In the genomic region with DNA sequence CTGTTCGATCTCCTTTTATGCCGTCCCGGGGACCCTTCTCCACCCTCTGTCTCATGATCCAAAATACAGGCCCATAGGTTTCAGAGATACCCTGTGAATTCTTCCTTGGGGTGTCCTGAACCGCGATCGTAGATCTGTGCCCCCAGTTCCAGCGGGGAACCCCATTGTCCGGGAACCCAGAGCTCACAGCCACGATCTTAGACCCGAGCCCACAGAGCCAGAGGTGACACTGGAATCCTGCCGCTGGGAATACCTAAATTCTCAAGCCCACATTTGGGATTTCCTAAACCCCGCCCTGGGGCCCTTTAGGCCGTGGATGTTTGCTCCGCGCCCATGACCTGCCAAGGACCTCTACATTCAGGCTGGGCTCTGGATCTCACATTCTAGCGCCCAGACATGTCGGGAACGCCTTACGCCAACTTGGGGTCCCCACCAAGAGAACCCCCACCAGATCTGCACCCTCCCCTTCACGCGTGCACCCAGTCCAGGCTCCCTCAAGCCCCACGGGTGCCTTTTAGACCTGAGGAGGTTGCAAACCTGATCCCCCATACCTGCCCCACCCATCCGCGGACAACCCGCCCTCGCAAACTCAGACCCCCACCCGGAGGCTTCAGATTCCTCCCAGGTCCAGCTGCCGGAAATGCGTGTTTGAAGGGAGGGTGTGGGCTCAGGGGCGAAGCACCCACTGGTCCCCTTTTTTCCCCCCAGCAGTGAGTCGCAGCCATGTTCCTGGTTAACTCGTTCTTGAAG, we compare ENCODE assay signal across 8 cellular contexts. TPM values are rescaled to one million over a fixed set of nuclear protein-coding genes. Genes with fewer than 3 reads are reported as not detected.
DNase-seq lines count a peak whose midpoint lies in the region; ATAC-seq and TF ChIP-seq lines count a peak whose summit lies in the region.

No MANE protein-coding gene starts in this region.

- H3K36me3 ChIP-seq in HUES6 (ENCODE audit: control insufficient read depth, insufficient read depth, low read length): peaks cover 32% of the 10 kb centered on the region
- H3K36me3 ChIP-seq in Panc1 (ENCODE audit: control insufficient read depth, insufficient read depth, low read length): peaks cover 10% of the 10 kb centered on the region
- peaks cover 22% of the 10 kb centered on the region for H3K36me3 ChIP-seq in cardiac muscle cell
- no peaks in the 10 kb centered on the region for H3K36me3 ChIP-seq in parathyroid adenoma (ENCODE audit: control insufficient read depth, insufficient read depth, low read length)

- H3K9me3 Mint-ChIP-seq in activated naive CD8-positive, alpha-beta T cell (ENCODE audit: low read depth): no peaks in the 10 kb centered on the region

- peaks cover 8% of the 10 kb centered on the region for H3K4me1 ChIP-seq in HUES6 (ENCODE audit: control insufficient read depth, insufficient read depth, low read length)
- H3K4me1 ChIP-seq in Panc1 (ENCODE audit: control insufficient read depth, insufficient read depth, low read length): peaks cover 22% of the 10 kb centered on the region
- peaks cover 3% of the 10 kb centered on the region for H3K4me1 ChIP-seq in cardiac muscle cell (ENCODE audit: low read depth)
- H3K4me1 ChIP-seq in parathyroid adenoma: peaks cover 8% of the 10 kb centered on the region

- H3K27me3 ChIP-seq in HUES6 (ENCODE audit: control insufficient read depth, insufficient read depth, low read length) (no peaks in the 10 kb centered on the region), Panc1 (ENCODE audit: control insufficient read depth, insufficient read depth, low read length) (no peaks in the 10 kb centered on the region), cardiac muscle cell (no peaks in the 10 kb centered on the region), parathyroid adenoma (ENCODE audit: control insufficient read depth, insufficient read depth, low read length) (no peaks in the 10 kb centered on the region)

- no peaks in the 10 kb centered on the region for H3K9me3 ChIP-seq in HUES6 (ENCODE audit: control insufficient read depth, insufficient read depth, low read depth, low read length)
- H3K9me3 ChIP-seq in Panc1 (ENCODE audit: control insufficient read depth, insufficient read depth, low read depth, low read length): no peaks in the 10 kb centered on the region
- no peaks in the 10 kb centered on the region for H3K9me3 ChIP-seq in cardiac muscle cell (ENCODE audit: low read depth)
- no peaks in the 10 kb centered on the region for H3K9me3 ChIP-seq in parathyroid adenoma (ENCODE audit: control insufficient read depth, low read length)

- POLR2A ChIA-PET in Panc1 (lab: Charles Lee): interaction anchor here (0.6 kb wide), 2 partner anchors 13 to 70 kb away, joined by 5 to 13 read pairs; no protein-coding TSS in a partner anchor

- H3K4me3 ChIP-seq in GM12865 (ENCODE audit: low read depth, low read length) (peak overlapping the region; percentile 100), HUES6 (ENCODE audit: low read depth, low read length) (peak overlapping the region; percentile 95), Panc1 (ENCODE audit: low read depth in 2 of 2, low read length in 2 of 2) (peak overlapping the region; percentile 75 to 96), cardiac muscle cell (peak overlapping the region; percentile 97), parathyroid adenoma (ENCODE audit: low read depth, low read length) (peak overlapping the region; percentile 100)

- peaks cover 4% of the 10 kb centered on the region for H3K36me3 Mint-ChIP-seq in activated naive CD8-positive, alpha-beta T cell

- peaks cover 7% of the 10 kb centered on the region for H3K79me2 ChIP-seq in parathyroid adenoma

- CTCF ChIA-PET in Panc1 (lab: Charles Lee): interaction anchor here (0.6 to 1.5 kb wide), 2 partner anchors 13 to 228 kb away, joined by 3 read pairs; no protein-coding TSS in a partner anchor

- DNase-seq in GM12865 (ENCODE audit: low read depth) (peak; percentile 79), Panc1 (ENCODE audit: low read depth, low spot score) (no peak), cardiac muscle cell (ENCODE audit: low read depth in 1 of 2, low spot score in 1 of 2) (peak; percentile 58 to 71)

- intact Hi-C loops in Panc1 (cut with micrococcal nuclease; ENCODE audit: unreplicated experiment): no loop called here

- peak overlapping the region; percentile 96 for H3K4me2 ChIP-seq in parathyroid adenoma (ENCODE audit: low read length)

- H3K4me1 Mint-ChIP-seq in activated naive CD8-positive, alpha-beta T cell (ENCODE audit: low read depth): peaks cover 11% of the 10 kb centered on the region

- H2AFZ ChIP-seq in parathyroid adenoma: peak overlapping the region; percentile 92

- peak overlapping the region; percentile 94 for H3K4me3 Mint-ChIP-seq in activated naive CD8-positive, alpha-beta T cell

- peak; percentile 40 for ATAC-seq in Panc1
- no peak for ATAC-seq in HG02571 (IDR thresholded peaks at IDR 0.05; ENCODE audit: unreplicated experiment)

- peak overlapping the region; percentile 95 for H3K9ac ChIP-seq in HUES6 (ENCODE audit: low read length)
- peak overlapping the region; percentile 82 for H3K9ac ChIP-seq in parathyroid adenoma

- peak overlapping the region; percentile 91 for H3K27ac Mint-ChIP-seq in activated naive CD8-positive, alpha-beta T cell

- TF ChIP-seq CTCF in 22Rv1 (IDR thresholded peaks at IDR 0.05) (no peak), GM12865 (IDR thresholded peaks at IDR 0.05; ENCODE audit: insufficient read depth, low read depth, low read length, missing control alignments) (no peak), Panc1 (IDR thresholded peaks at IDR 0.05) (no peak), cardiac muscle cell (IDR thresholded peaks at IDR 0.05; ENCODE audit: low read depth, low read length) (no peak), parathyroid adenoma (IDR thresholded peaks at IDR 0.05) (no peak)

- in situ Hi-C loops in Panc1 (cut with HindIII; ENCODE audit: low pct_unique_long_range_greater_than_20kb, low sequenced_read_pairs): no loop called here

- peak overlapping the region; percentile 99 for H3K27ac ChIP-seq in 22Rv1
- peak overlapping the region; percentile 88 for H3K27ac ChIP-seq in HUES6 (ENCODE audit: low read depth, low read length)
- H3K27ac ChIP-seq in Panc1 (ENCODE audit: low read length): peak overlapping the region; percentile 97
- H3K27ac ChIP-seq in cardiac muscle cell: peak overlapping the region; percentile 92
- peak overlapping the region; percentile 94 for H3K27ac ChIP-seq in parathyroid adenoma

- BruUV-seq in Panc1 (replicated peaks; lab: Mats Ljungman, UMichigan): TSS peak; percentile 94

- no peaks in the 10 kb centered on the region for H3K27me3 Mint-ChIP-seq in activated naive CD8-positive, alpha-beta T cell

RNA-seq across cellular contexts. Expression of a gene that starts 0.6 kb away (rescaled TPM):
- 1,158 TPM for total RNA-seq in Panc1 (2021; ENCODE audit: unreplicated experiment)
- polyA plus RNA-seq in Panc1 (2012; ENCODE audit: insufficient read length): 2,031 TPM
- 198 and 384 TPM in 2 replicates for total RNA-seq in cardiac muscle cell
- polyA plus RNA-seq in cardiac muscle cell: 294 and 413 TPM in 2 replicates

RNA-seq across cellular contexts. Expression of a gene that starts 11.8 kb away (rescaled TPM):
- total RNA-seq in Panc1 (2021; ENCODE audit: unreplicated experiment) (0.33 TPM), cardiac muscle cell (1.2 TPM in 1 of 2 replicates, not detected in the other)
- polyA plus RNA-seq in Panc1 (2012; ENCODE audit: insufficient read length): not detected
- polyA plus RNA-seq in cardiac muscle cell: 1.4 and 6.5 TPM in 2 replicates

RNA-seq across cellular contexts. Expression of a gene that starts 25.2 kb away (rescaled TPM):
- total RNA-seq in Panc1 (2021; ENCODE audit: unreplicated experiment) (496 TPM), cardiac muscle cell (177 and 261 TPM in 2 replicates)
- polyA plus RNA-seq in Panc1 (2012; ENCODE audit: insufficient read length): 864 TPM
- 202 and 268 TPM in 2 replicates for polyA plus RNA-seq in cardiac muscle cell

RNA-seq across cellular contexts. Expression of a gene that starts 25.8 kb away (rescaled TPM):
- 174 TPM for total RNA-seq in Panc1 (2021; ENCODE audit: unreplicated experiment)
- polyA plus RNA-seq in Panc1 (2012; ENCODE audit: insufficient read length): 449 TPM
- total RNA-seq in cardiac muscle cell: 64.5 and 130 TPM in 2 replicates
- polyA plus RNA-seq in cardiac muscle cell: 224 and 229 TPM in 2 replicates

RNA-seq across cellular contexts. Expression of a gene that starts 29.5 kb away (rescaled TPM):
- total RNA-seq in Panc1 (2021; ENCODE audit: unreplicated experiment): 0.44 TPM
- polyA plus RNA-seq in Panc1 (2012; ENCODE audit: insufficient read length): 1.1 TPM
- not detected in 2 replicates for total RNA-seq in cardiac muscle cell
- polyA plus RNA-seq in cardiac muscle cell: 0.36 TPM in 1 of 2 replicates, not detected in the other
